In genomic region chr4:143344011-143344410, GRCh38 we compare ENCODE assay signal across 14 cellular contexts. TPM values are rescaled to one million over a fixed set of nuclear protein-coding genes. Genes with fewer than 3 reads are reported as not detected.
DNase-seq lines count a peak whose midpoint lies in the region; ATAC-seq, FAIRE-seq and TF ChIP-seq lines count a peak whose summit lies in the region.
"Had no signal": no experiment of that assay in that cellular context is flagged by ENCODE, and none has a peak within 500 bp of the region (broad histone marks: within the 10 kb centered on the region; RNA-seq: fewer than 3 reads in every experiment).

No MANE protein-coding gene starts in this region.

- no peak for FAIRE-seq in astrocyte (lab: Jason Lieb, UNC)
- FAIRE-seq: colon had no signal

- no peak for TF ChIP-seq POLR2A in gastroesophageal sphincter (IDR thresholded peaks at IDR 0.05)
- no peak for TF ChIP-seq POLR2A in upper lobe of left lung (IDR thresholded peaks at IDR 0.05)

- no peak overlapping the region for H3K9ac ChIP-seq in astrocyte (ENCODE audit: low read length)
- H3K9ac ChIP-seq in neural progenitor cell, result no peak overlapping the region

- peak overlapping the region; percentile 61 for H2AFZ ChIP-seq in astrocyte (ENCODE audit: low read depth, low read length)
- H2AFZ ChIP-seq in neural progenitor cell (replicated peaks), result no peak overlapping the region

- H3K27me3 Mint-ChIP-seq in astrocyte (ENCODE audit: low read depth, unreplicated experiment) (no peaks in the 10 kb centered on the region), neural progenitor cell (ENCODE audit: insufficient read depth, low read depth) (no peaks in the 10 kb centered on the region)

- H3K4me3 ChIP-seq in astrocyte (ENCODE audit: insufficient read depth, low read depth, low read length) (no peak overlapping the region), gastroesophageal sphincter (peak overlapping the region in 1 of 2 donors; percentile 7), neural progenitor cell (no peak overlapping the region), thoracic aorta (peak overlapping the region; percentile 57), upper lobe of left lung (no peak overlapping the region)

- H3K79me2 ChIP-seq in astrocyte (ENCODE audit: insufficient read depth, low read length), result peaks cover 17% of the 10 kb centered on the region
- peaks cover 73% of the 10 kb centered on the region for H3K79me2 ChIP-seq in neural progenitor cell (ENCODE audit: low read depth)

- H3K9me3 ChIP-seq in astrocyte (ENCODE audit: insufficient read depth, low read depth, low read length) (no peaks in the 10 kb centered on the region), gastroesophageal sphincter (no peaks in the 10 kb centered on the region), neural progenitor cell (ENCODE audit: low read depth) (no peaks in the 10 kb centered on the region), thoracic aorta (no peaks in the 10 kb centered on the region), upper lobe of left lung (no peaks in the 10 kb centered on the region)
- H3K9me3 ChIP-seq: tibial nerve had no signal

- H3K27ac Mint-ChIP-seq in astrocyte (ENCODE audit: unreplicated experiment) (no peak overlapping the region), neural progenitor cell (peak overlapping the region; percentile 74)
- H3K27ac Mint-ChIP-seq: activated naive CD8-positive, alpha-beta T cell had no signal

- ATAC-seq in gastroesophageal sphincter, result no peak
- ATAC-seq in thoracic aorta (ENCODE audit: insufficient number of reproducible peaks, low FRiP score, low read depth), result no peak
- no peak for ATAC-seq in GM18909 (IDR thresholded peaks at IDR 0.05; ENCODE audit: poor library complexity, unreplicated experiment)
- ATAC-seq in upper lobe of left lung (ENCODE audit: low FRiP score in 2 of 2), result no peak
- no peak for ATAC-seq in GM21737 (IDR thresholded peaks at IDR 0.05; ENCODE audit: unreplicated experiment)

- no peak overlapping the region for H3K4me3 Mint-ChIP-seq in astrocyte (ENCODE audit: unreplicated experiment)
- no peak overlapping the region for H3K4me3 Mint-ChIP-seq in neural progenitor cell
- H3K4me3 Mint-ChIP-seq: activated naive CD8-positive, alpha-beta T cell had no signal

- H3K36me3 Mint-ChIP-seq in astrocyte (ENCODE audit: low read depth, unreplicated experiment) (no peaks in the 10 kb centered on the region), neural progenitor cell (no peaks in the 10 kb centered on the region)
- H3K36me3 Mint-ChIP-seq: activated naive CD8-positive, alpha-beta T cell had no signal

- H3F3A ChIP-seq in neural progenitor cell (ENCODE audit: low read depth), result no peaks in the 10 kb centered on the region

- no peak for DNase-seq in astrocyte (ENCODE audit: low read depth)
- no peak for DNase-seq in neural progenitor cell (ENCODE audit: low spot score)
- no peak for DNase-seq in thoracic aorta (ENCODE audit: low spot score)
- no peak for DNase-seq in NOMO-1 (lab: John Stamatoyannopoulos, UW; ENCODE audit: unreplicated experiment in 2 of 2)
- no peak for DNase-seq in upper lobe of left lung
- DNase-seq: activated CD4-positive, alpha-beta T cell treated with anti-CD3 and anti-CD28 coated beads for 1 hour; DND-41; NCI-H2029 treated with DMSO at 0.1 percent for 48 hours had no signal

- peaks cover 10% of the 10 kb centered on the region for H4K20me1 ChIP-seq in astrocyte (ENCODE audit: insufficient read depth, low read length)
- H4K20me1 ChIP-seq in neural progenitor cell (ENCODE audit: low read depth), result peaks cover 43% of the 10 kb centered on the region

- WGBS in gastroesophageal sphincter (ENCODE audit: low coverage in 1 of 2), 2 donors, result 53 to 63% methylated on average over 5 to 6 of the region's 6 CpGs
- 79 to 83% methylated on average over 6 of the region's 6 CpGs for WGBS in upper lobe of left lung, 2 donors

- TF ChIP-seq EP300 in gastroesophageal sphincter (IDR thresholded peaks at IDR 0.05) (no peak), upper lobe of left lung (IDR thresholded peaks at IDR 0.05) (no peak)

- TF ChIP-seq CTCF in astrocyte (IDR thresholded peaks at IDR 0.05; ENCODE audit: insufficient read depth, low read depth, low read length) (no peak), gastroesophageal sphincter (IDR thresholded peaks at IDR 0.05) (no peak), neural progenitor cell (IDR thresholded peaks at IDR 0.05) (no peak), thoracic aorta (IDR thresholded peaks at IDR 0.05) (no peak), upper lobe of left lung (IDR thresholded peaks at IDR 0.05) (no peak)

- H3K27me3 ChIP-seq in astrocyte (ENCODE audit: insufficient read depth, low read length) (no peaks in the 10 kb centered on the region), gastroesophageal sphincter (no peaks in the 10 kb centered on the region), neural progenitor cell (no peaks in the 10 kb centered on the region), thoracic aorta (replicated peaks; ENCODE audit: insufficient read depth) (no peaks in the 10 kb centered on the region), upper lobe of left lung (no peaks in the 10 kb centered on the region)
- H3K27me3 ChIP-seq: tibial nerve had no signal

- H3K4me1 Mint-ChIP-seq in astrocyte (ENCODE audit: low read depth, unreplicated experiment), result peaks cover 8% of the 10 kb centered on the region
- peaks cover 15% of the 10 kb centered on the region for H3K4me1 Mint-ChIP-seq in neural progenitor cell

- H3K9me3 Mint-ChIP-seq in astrocyte (ENCODE audit: unreplicated experiment), result no peaks in the 10 kb centered on the region
- H3K9me3 Mint-ChIP-seq in neural progenitor cell, result no peaks in the 10 kb centered on the region

- H3K4me1 ChIP-seq in astrocyte (ENCODE audit: insufficient read depth, low read length) (peaks cover 3% of the 10 kb centered on the region), gastroesophageal sphincter (peaks cover 0 to 49% (median 23%) of the 10 kb centered on the region in 3 donors), neural progenitor cell (peaks cover 8% of the 10 kb centered on the region), thoracic aorta (ENCODE audit: control insufficient read depth in 1 of 2, low read depth in 2 of 2) (peaks cover 40 to 58% of the 10 kb centered on the region in 2 donors), upper lobe of left lung (peaks cover 14 to 54% (median 39%) of the 10 kb centered on the region in 4 donors)

- H3K4me2 ChIP-seq in astrocyte (ENCODE audit: low read length) (peak overlapping the region; percentile 27), neural progenitor cell (no peak overlapping the region)

- H3K27ac ChIP-seq in astrocyte (ENCODE audit: low read depth, low read length), result no peak overlapping the region
- peak overlapping the region in 3 of 4 donors; percentile 38 to 74 (median 55) for H3K27ac ChIP-seq in gastroesophageal sphincter
- no peak overlapping the region for H3K27ac ChIP-seq in neural progenitor cell
- H3K27ac ChIP-seq in thoracic aorta, result peak overlapping the region in 1 of 2 donors; percentile 48
- peak overlapping the region in 2 of 4 donors; percentile 32 to 73 for H3K27ac ChIP-seq in upper lobe of left lung

- H3K36me3 ChIP-seq in astrocyte (ENCODE audit: insufficient read depth, low read length) (no peaks in the 10 kb centered on the region), gastroesophageal sphincter (no peaks in the 10 kb centered on the region), neural progenitor cell (no peaks in the 10 kb centered on the region), thoracic aorta (no peaks in the 10 kb centered on the region), upper lobe of left lung (no peaks in the 10 kb centered on the region)
- H3K36me3 ChIP-seq: tibial nerve had no signal

RNA-seq across cellular contexts. Expression of gene GAB1, which starts 7.3 kb away (rescaled TPM):
- total RNA-seq in astrocyte (12.4 and 13.6 TPM in 2 replicates), gastroesophageal sphincter (100 to 1,000 TPM; 102 to 129 (median 118) TPM), neural progenitor cell (ENCODE audit: low replicate concordance) (22.6 and 31.3 TPM in 2 replicates), thoracic aorta (10 to 100 TPM; 48.3 to 77.3 TPM), upper lobe of left lung (10 to 100 TPM; 47.1 to 77.6 (median 56.9) TPM)

Comparison
In these comparisons a context has a peak if more than half of its experiments do, and no peak if none do; other contexts are left out.
1. H3K27ac ChIP-seq: peak in gastroesophageal sphincter (3 of 4); none in astrocyte (single experiment) and neural progenitor cell (single experiment).